8 cellular contexts compared by ENCODE assay signal in genomic region chr6:157980288-157981131, GRCh38. TPM values are rescaled to one million over a fixed set of nuclear protein-coding genes. Genes with fewer than 3 reads are reported as not detected.
DNase-seq lines count a peak whose midpoint lies in the region; ATAC-seq and TF ChIP-seq lines count a peak whose summit lies in the region.

No MANE protein-coding gene starts in this region.

- no peak for TF ChIP-seq CTCF in tibial artery (IDR thresholded peaks at IDR 0.05)

- no peak for DNase-seq in CD4-positive, CD25-positive, alpha-beta regulatory T cell
- no peak for DNase-seq in activated naive CD8-positive, alpha-beta T cell treated with anti-CD3 and anti-CD28 coated beads for 36 hours
- DNase-seq in left kidney (ENCODE audit: low read depth, low spot score) (peak; percentile 53), tibial artery (no peak), NCI-H1930 (lab: John Stamatoyannopoulos, UW) (no peak), NCI-H82 (lab: John Stamatoyannopoulos, UW) (no peak), DMS 273 (lab: John Stamatoyannopoulos, UW; ENCODE audit: unreplicated experiment) (no peak)

- H3K4me3 ChIP-seq in CD4-positive, CD25-positive, alpha-beta regulatory T cell (ENCODE audit: low read depth, low read length) = peak overlapping the region; percentile 11
- peak overlapping the region; percentile 86 to 92 for H3K4me3 ChIP-seq in tibial artery

- no peaks in the 10 kb centered on the region for H3K36me3 Mint-ChIP-seq in CD4-positive, CD25-positive, alpha-beta regulatory T cell
- H3K36me3 Mint-ChIP-seq in activated naive CD8-positive, alpha-beta T cell treated with anti-CD3 and anti-CD28 coated beads for 36 hours = peaks cover 13% of the 10 kb centered on the region

- H3K4me1 ChIP-seq in CD4-positive, CD25-positive, alpha-beta regulatory T cell (ENCODE audit: control insufficient read depth, insufficient read depth, low read length, poor library complexity, severe bottlenecking) = peaks cover 37% of the 10 kb centered on the region
- H3K4me1 ChIP-seq in tibial artery = peaks cover 0 to 34% (median 17%) of the 10 kb centered on the region in 4 donors

- no peaks in the 10 kb centered on the region for H3K27me3 ChIP-seq in CD4-positive, CD25-positive, alpha-beta regulatory T cell (ENCODE audit: control insufficient read depth, insufficient read depth, low read length)
- H3K27me3 ChIP-seq in tibial artery = no peaks in the 10 kb centered on the region

- no peaks in the 10 kb centered on the region for H3K27me3 Mint-ChIP-seq in CD4-positive, CD25-positive, alpha-beta regulatory T cell
- no peaks in the 10 kb centered on the region for H3K27me3 Mint-ChIP-seq in activated naive CD8-positive, alpha-beta T cell treated with anti-CD3 and anti-CD28 coated beads for 36 hours

- H3K9me3 Mint-ChIP-seq in CD4-positive, CD25-positive, alpha-beta regulatory T cell = no peaks in the 10 kb centered on the region
- no peaks in the 10 kb centered on the region for H3K9me3 Mint-ChIP-seq in activated naive CD8-positive, alpha-beta T cell treated with anti-CD3 and anti-CD28 coated beads for 36 hours

- H3K9me3 ChIP-seq in CD4-positive, CD25-positive, alpha-beta regulatory T cell (ENCODE audit: control insufficient read depth in 2 of 2, low read length in 2 of 2) = no peaks in the 10 kb centered on the region
- H3K9me3 ChIP-seq in tibial artery = no peaks in the 10 kb centered on the region

- intact Hi-C loops in tibial artery (cut with DNase I; ENCODE audit: low total_unique reads) = loop anchor here (5.0 kb wide), 1 partner anchor 82 kb away; no protein-coding TSS in a partner anchor

- H3K4me3 Mint-ChIP-seq in CD4-positive, CD25-positive, alpha-beta regulatory T cell = peak overlapping the region; percentile 85 to 95 (median 91)
- H3K4me3 Mint-ChIP-seq in activated naive CD8-positive, alpha-beta T cell treated with anti-CD3 and anti-CD28 coated beads for 36 hours = peak overlapping the region; percentile 83

- no peak for ATAC-seq in CD4-positive, CD25-positive, alpha-beta regulatory T cell (ENCODE audit: low read depth in 2 of 2)
- peak; percentile 12 for ATAC-seq in HG02970 (IDR thresholded peaks at IDR 0.05; ENCODE audit: low FRiP score, unreplicated experiment)

- no peaks in the 10 kb centered on the region for H3K36me3 ChIP-seq in CD4-positive, CD25-positive, alpha-beta regulatory T cell (ENCODE audit: control insufficient read depth, insufficient read depth, low read length)
- peaks cover 0 to 3% (median 0%) of the 10 kb centered on the region in 3 donors for H3K36me3 ChIP-seq in tibial artery

- H3K27ac ChIP-seq in CD4-positive, CD25-positive, alpha-beta regulatory T cell (ENCODE audit: insufficient read depth, low read length, poor library complexity, severe bottlenecking) = peak overlapping the region; percentile 47
- peak overlapping the region; percentile 85 to 87 for H3K27ac ChIP-seq in tibial artery

- H3K27ac Mint-ChIP-seq in CD4-positive, CD25-positive, alpha-beta regulatory T cell = peak overlapping the region; percentile 40 to 91 (median 82)
- peak overlapping the region; percentile 69 for H3K27ac Mint-ChIP-seq in activated naive CD8-positive, alpha-beta T cell treated with anti-CD3 and anti-CD28 coated beads for 36 hours

- H3K4me1 Mint-ChIP-seq in CD4-positive, CD25-positive, alpha-beta regulatory T cell = peaks cover 10 to 45% (median 25%) of the 10 kb centered on the region in 4 donors
- peaks cover 34% of the 10 kb centered on the region for H3K4me1 Mint-ChIP-seq in activated naive CD8-positive, alpha-beta T cell treated with anti-CD3 and anti-CD28 coated beads for 36 hours

RNA-seq across cellular contexts. Expression of gene SYNJ2, which starts 1.2 kb away (rescaled TPM):
- 46.3 TPM for total RNA-seq in CD4-positive, CD25-positive, alpha-beta regulatory T cell
- 10 to 100 TPM in 2 of 4 donors, 1 to 10 TPM in 2; 6.4 to 12.4 (median 8.6) TPM for polyA plus RNA-seq in CD4-positive, CD25-positive, alpha-beta regulatory T cell
- total RNA-seq in activated naive CD8-positive, alpha-beta T cell treated with anti-CD3 and anti-CD28 coated beads for 36 hours = 10 to 100 TPM; 28.1 to 29.4 TPM
